10 cellular contexts compared by ENCODE assay signal in the genomic region with DNA sequence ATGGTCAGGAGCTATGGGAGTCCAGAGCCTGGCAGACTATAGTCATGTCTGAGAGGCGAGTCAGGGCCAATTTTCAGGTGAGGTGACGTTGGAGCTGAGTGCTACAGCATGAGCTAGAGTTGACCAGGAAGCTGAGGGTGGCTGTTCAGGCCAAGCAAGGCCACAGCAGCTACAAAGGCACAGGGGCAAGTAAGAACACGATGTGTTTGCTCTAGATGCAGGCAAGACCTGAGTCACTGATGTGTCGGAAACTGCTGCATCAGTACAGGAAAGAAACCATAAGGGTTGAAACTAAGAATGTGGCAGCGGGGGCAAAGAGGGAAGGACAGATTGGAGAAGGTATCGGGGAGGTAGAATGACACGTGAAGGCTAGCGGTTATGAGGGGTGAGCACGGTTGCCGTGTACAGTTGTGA. TPM values are rescaled to one million over a fixed set of nuclear protein-coding genes. Genes with fewer than 3 reads are reported as not detected.
DNase-seq lines count a peak whose midpoint lies in the region; TF ChIP-seq lines count a peak whose summit lies in the region.
"Had no signal": no experiment of that assay in that cellular context is flagged by ENCODE, and none has a peak within 500 bp of the region (broad histone marks: within the 10 kb centered on the region; RNA-seq: fewer than 3 reads in every experiment).

No MANE protein-coding gene starts in this region.

- POLR2A ChIA-PET in Caco-2 (lab: Charles Lee) = no interaction called here

- intact Hi-C loops in Caco-2 (cut with micrococcal nuclease; ENCODE audit: unreplicated experiment) = no loop called here

- in situ Hi-C loops in ACHN (cut with HindIII; ENCODE audit: low pct_ligation_motif_present, low pct_unique_long_range_greater_than_20kb, low sequenced_read_pairs) = no loop called here

- H3K36me3 Mint-ChIP-seq in T-helper 1 cell treated with Interleukin-12 subunit alpha and Interleukin-12 subunit beta and Interleukin-4 antibody, amounts not matched to agents 30 μg/mL and 1 μg/mL, for 36 hours (ENCODE audit: low read depth) = peaks cover 2% of the 10 kb centered on the region
- peaks cover 5% of the 10 kb centered on the region for H3K36me3 Mint-ChIP-seq in Caco-2 (ENCODE audit: insufficient read depth, unreplicated experiment)

- peak overlapping the region; percentile 92 for H3K27ac Mint-ChIP-seq in T-helper 1 cell treated with Interleukin-12 subunit alpha and Interleukin-12 subunit beta and Interleukin-4 antibody, amounts not matched to agents 30 μg/mL and 1 μg/mL, for 36 hours
- H3K27ac Mint-ChIP-seq in Caco-2 (ENCODE audit: unreplicated experiment) = no peak overlapping the region

- no peak overlapping the region for H3K4me3 ChIP-seq in Caco-2 (ENCODE audit: low read depth, low read length)
- H3K4me3 ChIP-seq: left ventricle myocardium inferior had no signal

- CTCF ChIA-PET in Caco-2 (lab: Charles Lee) = interaction anchor here (1.2 kb wide), 1 partner anchor 12 kb away, joined by 3 read pairs; a partner anchor contains a TSS

- no peaks in the 10 kb centered on the region for H3K27me3 Mint-ChIP-seq in T-helper 1 cell treated with Interleukin-12 subunit alpha and Interleukin-12 subunit beta and Interleukin-4 antibody, amounts not matched to agents 30 μg/mL and 1 μg/mL, for 36 hours (ENCODE audit: low read depth)
- no peaks in the 10 kb centered on the region for H3K27me3 Mint-ChIP-seq in Caco-2 (ENCODE audit: insufficient read depth, unreplicated experiment)

- H3K4me1 Mint-ChIP-seq in T-helper 1 cell treated with Interleukin-12 subunit alpha and Interleukin-12 subunit beta and Interleukin-4 antibody, amounts not matched to agents 30 μg/mL and 1 μg/mL, for 36 hours (ENCODE audit: low read depth) = peaks cover 37% of the 10 kb centered on the region
- H3K4me1 Mint-ChIP-seq in Caco-2 (ENCODE audit: low read depth, unreplicated experiment) = peaks cover 14% of the 10 kb centered on the region

- no peaks in the 10 kb centered on the region for H3K9me3 ChIP-seq in Caco-2
- H3K9me3 ChIP-seq: left ventricle myocardium inferior had no signal

- peak; percentile 19 for DNase-seq in DMS 273 (lab: John Stamatoyannopoulos, UW; ENCODE audit: unreplicated experiment)
- no peak for DNase-seq in DMS 273 treated with DMSO at 0.1 percent for 48 hours (lab: John Stamatoyannopoulos, UW)
- peak; percentile 41 for DNase-seq in dermis blood vessel endothelial cell
- DNase-seq in stimulated activated CD4-positive, alpha-beta T cell treated with anti-CD3 and anti-CD28 coated beads, Interleukin-4, amount 100 ng/mL, for 1 hour = peak; percentile 50
- no peak for DNase-seq in ACHN
- no peak for DNase-seq in AG20443 (ENCODE audit: low spot score)
- no peak for DNase-seq in Caco-2
- DNase-seq: left ventricle myocardium inferior, NCI-H774 had no signal

- peaks cover 12% of the 10 kb centered on the region for H3K4me1 ChIP-seq in Caco-2
- H3K4me1 ChIP-seq: left ventricle myocardium inferior had no signal

- H3K9me3 Mint-ChIP-seq in T-helper 1 cell treated with Interleukin-12 subunit alpha and Interleukin-12 subunit beta and Interleukin-4 antibody, amounts not matched to agents 30 μg/mL and 1 μg/mL, for 36 hours = no peaks in the 10 kb centered on the region
- no peaks in the 10 kb centered on the region for H3K9me3 Mint-ChIP-seq in Caco-2 (ENCODE audit: unreplicated experiment)

- peak overlapping the region; percentile 54 for H3K4me3 Mint-ChIP-seq in T-helper 1 cell treated with Interleukin-12 subunit alpha and Interleukin-12 subunit beta and Interleukin-4 antibody, amounts not matched to agents 30 μg/mL and 1 μg/mL, for 36 hours
- no peak overlapping the region for H3K4me3 Mint-ChIP-seq in Caco-2 (ENCODE audit: unreplicated experiment)

- BruUV-seq in Caco-2 (replicated peaks; lab: Mats Ljungman, UMichigan) = no TSS peak

- no peaks in the 10 kb centered on the region for H3K27me3 ChIP-seq in Caco-2 (replicated peaks; ENCODE audit: control insufficient read depth, insufficient read depth, low read length)

- TF ChIP-seq CTCF in Caco-2 (IDR thresholded peaks at IDR 0.05; ENCODE audit: insufficient read depth in 1 of 2, low read depth in 1 of 2, low read length in 1 of 2, severe bottlenecking in 1 of 2, unreplicated experiment in 1 of 2) = no peak

- H3K36me3 ChIP-seq in Caco-2 (ENCODE audit: control insufficient read depth, insufficient read depth, low read length) = no peaks in the 10 kb centered on the region
- H3K36me3 ChIP-seq: left ventricle myocardium inferior had no signal

RNA-seq across cellular contexts. Expression of a gene that starts 11.8 kb away (rescaled TPM):
- 10.4 and 20.3 TPM in 2 replicates for total RNA-seq in dermis blood vessel endothelial cell
- 69.3 and 70.5 TPM in 2 replicates for total RNA-seq in Caco-2 (2022)

RNA-seq across cellular contexts. Expression of a gene that starts 13.1 kb away (rescaled TPM):
- total RNA-seq in dermis blood vessel endothelial cell (218 and 349 TPM in 2 replicates), Caco-2 (2022) (412 and 462 TPM in 2 replicates)

RNA-seq across cellular contexts. Expression of a gene that starts 32.9 kb away (rescaled TPM):
- total RNA-seq in dermis blood vessel endothelial cell (29.4 and 35.7 TPM in 2 replicates), Caco-2 (2022) (77.5 and 84.7 TPM in 2 replicates)

RNA-seq across cellular contexts. Expression of a gene that starts 33.1 kb away (rescaled TPM):
- 38.7 and 39.8 TPM in 2 replicates for total RNA-seq in dermis blood vessel endothelial cell
- 43.5 and 48.3 TPM in 2 replicates for total RNA-seq in Caco-2 (2022)

Comparison
In these comparisons a context has a peak if more than half of its experiments do, and no peak if none do; other contexts are left out.
1. DNase-seq: peak in DMS 273 (single experiment), dermis blood vessel endothelial cell (single experiment) and stimulated activated CD4-positive, alpha-beta T cell treated with anti-CD3 and anti-CD28 coated beads, Interleukin-4, amount 100 ng/mL, for 1 hour (single experiment); none in DMS 273 treated with DMSO at 0.1 percent for 48 hours (single experiment), ACHN (single experiment), AG20443 (single experiment) and Caco-2 (0 of 2).